ENCODE assay signal across 31 cellular contexts in the genomic region with DNA sequence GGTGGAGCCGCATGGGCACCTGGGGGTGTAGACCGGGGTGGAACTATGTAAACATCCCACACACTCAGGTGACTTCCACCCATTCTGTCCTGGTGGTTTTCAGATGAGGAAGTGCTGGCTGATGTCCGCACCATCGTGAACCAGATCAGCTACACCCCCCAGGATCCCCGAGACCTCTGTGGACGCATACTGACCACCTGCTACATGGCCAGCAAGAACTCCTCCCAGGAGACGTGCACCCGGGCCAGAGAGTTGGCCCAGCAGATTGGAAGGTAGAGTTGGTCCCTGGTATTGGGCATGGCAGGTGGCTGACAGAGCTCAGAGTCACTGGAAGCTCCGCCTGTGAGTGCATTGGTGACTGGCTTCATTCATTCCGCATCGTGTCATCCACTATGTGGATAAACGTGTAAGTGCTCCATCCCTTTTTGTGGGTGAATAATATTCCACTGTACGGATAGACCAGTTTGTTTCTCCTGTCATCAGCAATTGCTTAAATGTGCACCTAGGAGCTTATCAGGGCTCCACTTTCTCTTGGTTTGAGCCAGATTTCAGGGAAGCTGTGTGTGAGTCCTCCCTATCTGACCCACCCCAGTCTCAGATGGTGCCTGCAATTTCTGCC. TPM values are rescaled to one million over a fixed set of nuclear protein-coding genes. Genes with fewer than 3 reads are reported as not detected.
"Had no signal": no experiment of that assay in that cellular context is flagged by ENCODE, and none has a peak within 500 bp of the region (broad histone marks: within the 10 kb centered on the region; RNA-seq: fewer than 3 reads in every experiment).

No MANE protein-coding gene starts in this region.

- H3K4me3 ChIP-seq: Peyer's patch, SJCRH30, SK-N-MC had no signal

- H3K4me1 ChIP-seq: Peyer's patch, SJCRH30 had no signal

- H3K4me2 ChIP-seq: KMS-11 had no signal

- H3K9me3 ChIP-seq: Peyer's patch, SJCRH30 had no signal

- ATAC-seq: activated CD8-positive, alpha-beta T cell treated with anti-CD3 and anti-CD28 coated beads for 36 hours; activated T-cell treated with anti-CD3 and anti-CD28 coated beads, Interleukin-2, amount 50 U/mL, for 72 hours; activated T-helper 17 cell treated with anti-CD3 and anti-CD28 coated beads, Interleukin-2, amount 50 U/mL, for 72 hours; PC-3 had no signal

- H3K27ac ChIP-seq: brain microvascular endothelial cell, KMS-11, Peyer's patch, SJCRH30, SK-N-MC had no signal

- DNase-seq: activated CD4-positive, alpha-beta T cell treated with anti-CD3 and anti-CD28 coated beads, Interleukin-2, amount 10 ng/mL, durations not matched to agents 24 days and 14 days; activated CD4-positive, alpha-beta T cell treated with anti-CD3 and anti-CD28 coated beads, Interleukin-2, amount 50 U/mL, for 4 hours; activated CD8-positive, alpha-beta T cell treated with anti-CD3 and anti-CD28 coated beads for 36 hours; activated naive CD4-positive, alpha-beta T cell; activated naive CD4-positive, alpha-beta T cell treated with anti-CD3 and anti-CD28 coated beads, Interleukin-2, amount 50 U/mL, for 16 hours; activated naive CD8-positive, alpha-beta T cell treated with anti-CD3 and anti-CD28 coated beads for 36 hours; activated T-cell treated with anti-CD3 and anti-CD28 coated beads, Interleukin-2, amount 50 U/mL, for 1 hour; activated T-cell treated with anti-CD3 and anti-CD28 coated beads, Interleukin-2, amount 50 U/mL, for 72 hours; amniotic stem cell; brain microvascular endothelial cell; MM.1S; MV-4-11; NCI-H1092; NCI-H1436 treated with DMSO at 0.1 percent for 48 hours; NCI-H1694 treated with DMSO at 0.1 percent for 48 hours; NCI-H2029; NCI-H345; NCI-H524 treated with DMSO at 0.1 percent for 48 hours; PC-3; RPMI8226; SJCRH30; T1000 had no signal

- H3K9ac ChIP-seq: KMS-11 had no signal

- H3K27me3 ChIP-seq: brain microvascular endothelial cell, Peyer's patch, SJCRH30 had no signal

RNA-seq across cellular contexts. Expression of gene KRTAP5-7, which starts 44.2 kb away (rescaled TPM):
- total RNA-seq: activated CD4-positive, alpha-beta T cell treated with anti-CD3 and anti-CD28 coated beads, Interleukin-2, amount 10 ng/mL, durations not matched to agents 24 days and 14 days; activated CD8-positive, alpha-beta memory T cell treated with anti-CD3 and anti-CD28 coated beads for 36 hours; activated CD8-positive, alpha-beta T cell treated with anti-CD3 and anti-CD28 coated beads for 36 hours; activated naive CD8-positive, alpha-beta T cell treated with anti-CD3 and anti-CD28 coated beads for 36 hours; activated T-cell treated with anti-CD3 and anti-CD28 coated beads, Interleukin-2, amount 50 U/mL, for 72 hours; LHCN-M2; NCI-H460; PC-3; SJCRH30 had no signal
- polyA plus RNA-seq: aorta had no signal

RNA-seq across cellular contexts. Expression of gene KRTAP5-8, which starts 55.0 kb away (rescaled TPM):
- total RNA-seq: activated CD4-positive, alpha-beta T cell treated with anti-CD3 and anti-CD28 coated beads, Interleukin-2, amount 10 ng/mL, durations not matched to agents 24 days and 14 days; activated CD8-positive, alpha-beta memory T cell treated with anti-CD3 and anti-CD28 coated beads for 36 hours; activated CD8-positive, alpha-beta T cell treated with anti-CD3 and anti-CD28 coated beads for 36 hours; activated naive CD8-positive, alpha-beta T cell treated with anti-CD3 and anti-CD28 coated beads for 36 hours; activated T-cell treated with anti-CD3 and anti-CD28 coated beads, Interleukin-2, amount 50 U/mL, for 72 hours; LHCN-M2; NCI-H460; PC-3; SJCRH30; T-helper 2 cell treated with Interferon-gamma antibody and Interleukin-4, amounts not matched to agents 100 ng/mL and 5 ng/mL, for 36 hours had no signal
- polyA plus RNA-seq: aorta had no signal
